In the genomic region with DNA sequence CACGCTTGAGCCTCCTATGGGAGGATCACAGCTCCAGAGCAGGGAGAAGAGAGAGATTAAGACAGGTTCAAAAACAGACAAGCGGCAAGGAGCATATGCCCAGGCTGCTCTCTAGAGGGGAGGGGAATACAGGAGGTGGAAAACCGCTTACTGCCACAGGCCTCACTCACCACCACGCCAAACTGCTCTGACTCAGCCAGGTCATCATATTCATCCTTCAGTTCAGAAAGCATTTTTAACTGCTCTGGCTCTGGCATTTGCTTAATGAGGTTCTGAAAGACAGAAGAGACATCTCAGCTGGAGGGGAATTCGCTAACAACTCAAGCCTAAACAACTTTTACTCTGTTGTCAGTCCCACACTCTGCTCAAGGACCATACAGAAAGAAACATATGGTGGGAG, we compare ENCODE assay signal across 8 cellular contexts. TPM values are rescaled to one million over a fixed set of nuclear protein-coding genes. Genes with fewer than 3 reads are reported as not detected.
DNase-seq lines count a peak whose midpoint lies in the region; ATAC-seq and TF ChIP-seq lines count a peak whose summit lies in the region.

No MANE protein-coding gene starts in this region.

- H3K9me3 Mint-ChIP-seq in activated naive CD8-positive, alpha-beta T cell treated with anti-CD3 and anti-CD28 coated beads, Interleukin-2, amount 50 U/mL, for 24 hours, result no peaks in the 10 kb centered on the region
- H3K9me3 Mint-ChIP-seq in activated CD8-positive, alpha-beta T cell treated with anti-CD3 and anti-CD28 coated beads, Interleukin-2, amount 10 ng/mL, durations not matched to agents 7 days and 5 days (ENCODE audit: insufficient read depth), result no peaks in the 10 kb centered on the region

- CTCF ChIA-PET in activated CD8-positive, alpha-beta T cell treated with anti-CD3 and anti-CD28 coated beads, Interleukin-2, amount 10 ng/mL, durations not matched to agents 7 days and 5 days (lab: Charles Lee), result interaction anchor here (1.5 to 4.0 kb wide), 4 partner anchors 16 to 38 kb away, joined by 5 to 13 read pairs (median 6); no protein-coding TSS in a partner anchor

- no peak for TF ChIP-seq CTCF in left lung (IDR thresholded peaks at IDR 0.05)

- H3K27ac Mint-ChIP-seq in activated naive CD8-positive, alpha-beta T cell treated with anti-CD3 and anti-CD28 coated beads, Interleukin-2, amount 50 U/mL, for 24 hours, result peak overlapping the region; percentile 48
- H3K27ac Mint-ChIP-seq in activated CD8-positive, alpha-beta T cell treated with anti-CD3 and anti-CD28 coated beads, Interleukin-2, amount 10 ng/mL, durations not matched to agents 7 days and 5 days, result no peak overlapping the region

- no peak overlapping the region for H3K4me3 ChIP-seq in left lung

- ATAC-seq in GM21576 (IDR thresholded peaks at IDR 0.05; ENCODE audit: unreplicated experiment) (peak; percentile 41), left lung (peak; percentile 6), HG03342 (IDR thresholded peaks at IDR 0.05; ENCODE audit: unreplicated experiment) (no peak)
- ATAC-seq in activated naive CD8-positive, alpha-beta T cell treated with anti-CD3 and anti-CD28 coated beads, Interleukin-2, amount 50 U/mL, for 24 hours, result peak; percentile 38
- no peak for ATAC-seq in activated CD8-positive, alpha-beta T cell treated with anti-CD3 and anti-CD28 coated beads, Interleukin-2, amount 10 ng/mL, durations not matched to agents 7 days and 5 days

- H3K4me1 ChIP-seq in left lung, result peaks cover 0 to 29% of the 10 kb centered on the region in 2 donors

- no peaks in the 10 kb centered on the region for H3K27me3 Mint-ChIP-seq in activated naive CD8-positive, alpha-beta T cell treated with anti-CD3 and anti-CD28 coated beads, Interleukin-2, amount 50 U/mL, for 24 hours
- no peaks in the 10 kb centered on the region for H3K27me3 Mint-ChIP-seq in activated CD8-positive, alpha-beta T cell treated with anti-CD3 and anti-CD28 coated beads, Interleukin-2, amount 10 ng/mL, durations not matched to agents 7 days and 5 days (ENCODE audit: low read depth)

- intact Hi-C loops in left lung (cut with DNase I), result loop anchor here in 1 of 2 donors (10.0 kb wide), 1 partner anchor 114 kb away; the partner anchor contains the start of genes PCDHGA10 and PCDHGB7

- H3K4me1 Mint-ChIP-seq in activated naive CD8-positive, alpha-beta T cell treated with anti-CD3 and anti-CD28 coated beads, Interleukin-2, amount 50 U/mL, for 24 hours, result peaks cover 12% of the 10 kb centered on the region
- peaks cover 13% of the 10 kb centered on the region for H3K4me1 Mint-ChIP-seq in activated CD8-positive, alpha-beta T cell treated with anti-CD3 and anti-CD28 coated beads, Interleukin-2, amount 10 ng/mL, durations not matched to agents 7 days and 5 days (ENCODE audit: low read depth)

- H3K36me3 Mint-ChIP-seq in activated naive CD8-positive, alpha-beta T cell treated with anti-CD3 and anti-CD28 coated beads, Interleukin-2, amount 50 U/mL, for 24 hours (ENCODE audit: low read depth), result peaks cover 41% of the 10 kb centered on the region
- H3K36me3 Mint-ChIP-seq in activated CD8-positive, alpha-beta T cell treated with anti-CD3 and anti-CD28 coated beads, Interleukin-2, amount 10 ng/mL, durations not matched to agents 7 days and 5 days (ENCODE audit: low read depth), result peaks cover 54% of the 10 kb centered on the region

- H3K9me3 ChIP-seq in left lung, result no peaks in the 10 kb centered on the region

- peak overlapping the region; percentile 57 to 58 for H3K27ac ChIP-seq in left lung

- no peak overlapping the region for H3K4me3 Mint-ChIP-seq in activated naive CD8-positive, alpha-beta T cell treated with anti-CD3 and anti-CD28 coated beads, Interleukin-2, amount 50 U/mL, for 24 hours
- no peak overlapping the region for H3K4me3 Mint-ChIP-seq in activated CD8-positive, alpha-beta T cell treated with anti-CD3 and anti-CD28 coated beads, Interleukin-2, amount 10 ng/mL, durations not matched to agents 7 days and 5 days

- no peaks in the 10 kb centered on the region for H3K27me3 ChIP-seq in left lung

- POLR2A ChIA-PET in activated CD8-positive, alpha-beta T cell treated with anti-CD3 and anti-CD28 coated beads, Interleukin-2, amount 10 ng/mL, durations not matched to agents 7 days and 5 days (lab: Charles Lee), result no interaction called here

- peaks cover 0 to 92% of the 10 kb centered on the region in 2 donors for H3K36me3 ChIP-seq in left lung

- peak; percentile 47 for DNase-seq in AG08395 (ENCODE audit: low spot score)
- DNase-seq in activated naive CD8-positive, alpha-beta T cell treated with anti-CD3 and anti-CD28 coated beads, Interleukin-2, amount 50 U/mL, for 24 hours, result no peak
- no peak for DNase-seq in left lung
- no peak for DNase-seq in NCI-H2029 (lab: John Stamatoyannopoulos, UW)
- no peak for DNase-seq in activated CD8-positive, alpha-beta T cell treated with anti-CD3 and anti-CD28 coated beads, Interleukin-2, amount 10 ng/mL, durations not matched to agents 7 days and 5 days
- DNase-seq in NCI-H2171 treated with DMSO at 0.1 percent for 48 hours (lab: John Stamatoyannopoulos, UW), result no peak

RNA-seq across cellular contexts. Expression of gene PCDHGC5, which starts 40.1 kb away (rescaled TPM):
- total RNA-seq in left lung, result 1 to 10 TPM; 1.4 to 1.9 TPM
- not detected for total RNA-seq in activated CD8-positive, alpha-beta T cell treated with anti-CD3 and anti-CD28 coated beads, Interleukin-2, amount 10 ng/mL, durations not matched to agents 7 days and 5 days

RNA-seq across cellular contexts. Expression of gene PCDHGC4, which starts 44.2 kb away (rescaled TPM):
- total RNA-seq in left lung, result 1 to 10 TPM in 1 of 2 donors, under 1 TPM in 1; 0.79 to 2.5 TPM
- total RNA-seq in activated CD8-positive, alpha-beta T cell treated with anti-CD3 and anti-CD28 coated beads, Interleukin-2, amount 10 ng/mL, durations not matched to agents 7 days and 5 days, result not detected

RNA-seq across cellular contexts. Expression of gene PCDHGC3, which starts 53.2 kb away (rescaled TPM):
- total RNA-seq in left lung, result 100 to 1,000 TPM in 1 of 2 donors, 10 to 100 TPM in 1; 65.4 to 101 TPM
- total RNA-seq in activated CD8-positive, alpha-beta T cell treated with anti-CD3 and anti-CD28 coated beads, Interleukin-2, amount 10 ng/mL, durations not matched to agents 7 days and 5 days, result not detected

Comparison
In these comparisons a context has a peak if more than half of its experiments do, and no peak if none do; other contexts are left out.
1. ATAC-seq: peak in GM21576 (single experiment), activated naive CD8-positive, alpha-beta T cell treated with anti-CD3 and anti-CD28 coated beads, Interleukin-2, amount 50 U/mL, for 24 hours (single experiment) and left lung (single experiment); none in HG03342 (single experiment) and activated CD8-positive, alpha-beta T cell treated with anti-CD3 and anti-CD28 coated beads, Interleukin-2, amount 10 ng/mL, durations not matched to agents 7 days and 5 days (single experiment).
2. RNA of gene PCDHGC3, which starts 53.2 kb away (total RNA-seq): 65.4 to 101 TPM in left lung; not detected in activated CD8-positive, alpha-beta T cell treated with anti-CD3 and anti-CD28 coated beads, Interleukin-2, amount 10 ng/mL, durations not matched to agents 7 days and 5 days; every median in the first group is over 10 times any median in the second.